Comparison of ENCODE assay signal across 20 cellular contexts in genomic region chr12:91356405-91356804, GRCh38.
A peak's percentile ranks its signal among the peaks of the same experiment; 100 is the strongest.
DNase-seq lines count a peak whose midpoint lies in the region; ATAC-seq, FAIRE-seq and TF ChIP-seq lines count a peak whose summit lies in the region.
"Had no signal": no experiment of that assay in that cellular context is flagged by ENCODE, and none has a peak within 500 bp of the region (broad histone marks: within the 10 kb centered on the region; RNA-seq: fewer than 3 reads in every experiment).

No MANE protein-coding gene starts in this region.

- no peak for ATAC-seq in pancreas
- ATAC-seq in GM23338: no peak

- H3K4me3 Mint-ChIP-seq in GM23338: no peak overlapping the region
- H3K4me3 Mint-ChIP-seq: CD14-positive monocyte; CD4-positive, alpha-beta memory T cell; IgD-negative memory B cell had no signal

- H3K27ac ChIP-seq in pancreas (no peak overlapping the region), SJCRH30 (no peak overlapping the region), GM23338 (ENCODE audit: low read depth) (no peak overlapping the region)
- H3K27ac ChIP-seq: 22Rv1, BLaER1, GM23248 had no signal

- no peaks in the 10 kb centered on the region for H3K27me3 ChIP-seq in pancreas
- H3K27me3 ChIP-seq in SJCRH30: no peaks in the 10 kb centered on the region
- no peaks in the 10 kb centered on the region for H3K27me3 ChIP-seq in GM23338 (ENCODE audit: insufficient read depth)
- H3K27me3 ChIP-seq: BLaER1 had no signal

- H3K4me2 ChIP-seq in GM23338: no peak overlapping the region
- H3K4me2 ChIP-seq: BLaER1 had no signal

- no peak overlapping the region for H3K27ac Mint-ChIP-seq in GM23338
- H3K27ac Mint-ChIP-seq: CD14-positive monocyte had no signal

- H3K36me3 ChIP-seq in pancreas: no peaks in the 10 kb centered on the region
- no peaks in the 10 kb centered on the region for H3K36me3 ChIP-seq in SJCRH30
- H3K36me3 ChIP-seq in GM23338 (ENCODE audit: insufficient read depth): no peaks in the 10 kb centered on the region
- H3K36me3 ChIP-seq: BLaER1 had no signal

- FAIRE-seq in A204.1 (lab: Jason Lieb, UNC) (peak; percentile 62), islet of Langerhans (lab: Jason Lieb, UNC) (peak; percentile 87), pancreas (lab: Jason Lieb, UNC) (peak; percentile 78)
- FAIRE-seq: H54, HepG2 had no signal

- H3K4me1 ChIP-seq in pancreas (peaks cover 0 to 8% (median 0%) of the 10 kb centered on the region in 3 donors), SJCRH30 (peaks cover 3% of the 10 kb centered on the region), GM23338 (ENCODE audit: insufficient read depth) (no peaks in the 10 kb centered on the region)
- H3K4me1 ChIP-seq: BLaER1 had no signal

- H3K9me3 ChIP-seq in pancreas (no peaks in the 10 kb centered on the region), SJCRH30 (replicated peaks) (no peaks in the 10 kb centered on the region)
- H3K9me3 ChIP-seq: BLaER1 had no signal

- TF ChIP-seq CTCF in choroid plexus epithelial cell (conservative IDR thresholded peaks at IDR 0.05; ENCODE audit: low read depth, low read length) (no peak), pancreas (IDR thresholded peaks at IDR 0.05) (no peak), GM23338 (conservative IDR thresholded peaks at IDR 0.05; ENCODE audit: low read depth in 2 of 2) (no peak)

- intact Hi-C loops in pancreas (cut with DNase I): loop anchor here in 1 of 3 donors (10.0 kb wide), 1 partner anchor 382 kb away; no protein-coding TSS in a partner anchor

- peaks cover 4% of the 10 kb centered on the region; the same call in 1 of the 3 replicates for H3K9me3 Mint-ChIP-seq in GM23338
- H3K9me3 Mint-ChIP-seq: CD4-positive, alpha-beta memory T cell; IgD-negative memory B cell had no signal

- H3K27me3 Mint-ChIP-seq in GM23338 (ENCODE audit: insufficient read depth, low read depth, poor library complexity): no peaks in the 10 kb centered on the region

- H4K20me1 ChIP-seq in GM23338 (replicated peaks; ENCODE audit: insufficient read depth): no peaks in the 10 kb centered on the region
- H4K20me1 ChIP-seq: BLaER1 had no signal

- WGBS in pancreas, 2 donors: 74 to 84% methylated on average over 1 of the region's 1 CpG

- H3K4me3 ChIP-seq in choroid plexus epithelial cell (ENCODE audit: low read depth, low read length): no peak overlapping the region
- no peak overlapping the region for H3K4me3 ChIP-seq in pancreas
- H3K4me3 ChIP-seq in SJCRH30: no peak overlapping the region
- no peak overlapping the region for H3K4me3 ChIP-seq in GM23338
- H3K4me3 ChIP-seq: BLaER1, GM23248 had no signal

- H3K4me1 Mint-ChIP-seq in GM23338: no peaks in the 10 kb centered on the region
- H3K4me1 Mint-ChIP-seq: CD14-positive monocyte had no signal

- no peaks in the 10 kb centered on the region for H3K79me2 ChIP-seq in GM23338 (replicated peaks; ENCODE audit: insufficient read depth)

- no peaks in the 10 kb centered on the region for H3K9me2 ChIP-seq in GM23338 (ENCODE audit: insufficient read depth)

- DNase-seq in choroid plexus epithelial cell (ENCODE audit: low read depth): peak; percentile 23
- no peak for DNase-seq in pancreas
- DNase-seq in central memory CD4-positive, alpha-beta T cell: no peak
- no peak for DNase-seq in SJCRH30
- no peak for DNase-seq in GM23338 (ENCODE audit: low spot score)
- no peak for DNase-seq in GM19240 (ENCODE audit: insufficient read length, low spot score)
- DNase-seq: CD4-positive, alpha-beta memory T cell; DMS153; DMS79; GDM1; GM23248; HCEC 1CT had no signal

- H3K36me3 Mint-ChIP-seq in GM23338 (ENCODE audit: low read depth): no peaks in the 10 kb centered on the region
- H3K36me3 Mint-ChIP-seq: CD14-positive monocyte; CD4-positive, alpha-beta memory T cell had no signal

- no peaks in the 10 kb centered on the region for H3F3A ChIP-seq in GM23338 (replicated peaks; ENCODE audit: low read depth)

- H2AFZ ChIP-seq in GM23338: no peak overlapping the region
- H2AFZ ChIP-seq: GM23248 had no signal

TF ChIP-seq in GM23338, 12 proteins besides CTCF, POLR2A, EP300 and RAD21 (continues in another document):
- TF ChIP-seq ZNF331 (CRISPR knock-in tag; IDR thresholded peaks at IDR 0.05; ENCODE audit: low read depth): no peak
- no peak for TF ChIP-seq EZH2phosphoT487 (IDR thresholded peaks at IDR 0.05; ENCODE audit: unreplicated experiment)
- TF ChIP-seq CREB1 (CRISPR knock-in tag; IDR thresholded peaks at IDR 0.05; ENCODE audit: low read depth): no peak
- TF ChIP-seq ZNF462 (CRISPR knock-in tag; IDR thresholded peaks at IDR 0.05): no peak
- TF ChIP-seq NANOG (IDR thresholded peaks at IDR 0.05; ENCODE audit: borderline replicate concordance): no peak
- no peak for TF ChIP-seq ETS1 (IDR thresholded peaks at IDR 0.05)
- no peak for TF ChIP-seq STAT1 (IDR thresholded peaks at IDR 0.05; ENCODE audit: unreplicated experiment)
